In the genomic region with DNA sequence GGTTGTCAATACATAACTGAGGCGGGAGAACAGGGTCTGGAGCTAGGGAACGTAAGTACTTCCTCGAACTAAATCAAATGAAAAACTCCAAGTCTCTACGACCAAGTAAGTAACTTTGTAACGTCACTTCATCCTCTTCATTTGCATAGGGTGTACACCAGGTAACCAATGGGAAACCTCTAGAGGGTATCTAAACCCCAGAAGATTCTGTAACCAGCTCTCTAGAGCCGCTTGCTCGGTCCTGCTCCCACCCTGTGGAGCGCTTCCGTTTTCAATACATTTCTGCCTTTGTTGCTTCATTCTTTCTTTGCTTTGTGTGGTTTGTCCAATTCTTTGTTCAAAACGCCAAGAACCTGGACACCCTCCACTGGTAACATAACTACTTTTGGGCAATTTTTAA, we compare ENCODE assay signal across 1 cellular context.
TF ChIP-seq lines count a peak whose summit lies in the region.

No MANE protein-coding gene starts in this region.

TF ChIP-seq in GM12878, 131 proteins besides CTCF, POLR2A, EP300 and RAD21 (continued from another document):
- TF ChIP-seq, protein P1, sequence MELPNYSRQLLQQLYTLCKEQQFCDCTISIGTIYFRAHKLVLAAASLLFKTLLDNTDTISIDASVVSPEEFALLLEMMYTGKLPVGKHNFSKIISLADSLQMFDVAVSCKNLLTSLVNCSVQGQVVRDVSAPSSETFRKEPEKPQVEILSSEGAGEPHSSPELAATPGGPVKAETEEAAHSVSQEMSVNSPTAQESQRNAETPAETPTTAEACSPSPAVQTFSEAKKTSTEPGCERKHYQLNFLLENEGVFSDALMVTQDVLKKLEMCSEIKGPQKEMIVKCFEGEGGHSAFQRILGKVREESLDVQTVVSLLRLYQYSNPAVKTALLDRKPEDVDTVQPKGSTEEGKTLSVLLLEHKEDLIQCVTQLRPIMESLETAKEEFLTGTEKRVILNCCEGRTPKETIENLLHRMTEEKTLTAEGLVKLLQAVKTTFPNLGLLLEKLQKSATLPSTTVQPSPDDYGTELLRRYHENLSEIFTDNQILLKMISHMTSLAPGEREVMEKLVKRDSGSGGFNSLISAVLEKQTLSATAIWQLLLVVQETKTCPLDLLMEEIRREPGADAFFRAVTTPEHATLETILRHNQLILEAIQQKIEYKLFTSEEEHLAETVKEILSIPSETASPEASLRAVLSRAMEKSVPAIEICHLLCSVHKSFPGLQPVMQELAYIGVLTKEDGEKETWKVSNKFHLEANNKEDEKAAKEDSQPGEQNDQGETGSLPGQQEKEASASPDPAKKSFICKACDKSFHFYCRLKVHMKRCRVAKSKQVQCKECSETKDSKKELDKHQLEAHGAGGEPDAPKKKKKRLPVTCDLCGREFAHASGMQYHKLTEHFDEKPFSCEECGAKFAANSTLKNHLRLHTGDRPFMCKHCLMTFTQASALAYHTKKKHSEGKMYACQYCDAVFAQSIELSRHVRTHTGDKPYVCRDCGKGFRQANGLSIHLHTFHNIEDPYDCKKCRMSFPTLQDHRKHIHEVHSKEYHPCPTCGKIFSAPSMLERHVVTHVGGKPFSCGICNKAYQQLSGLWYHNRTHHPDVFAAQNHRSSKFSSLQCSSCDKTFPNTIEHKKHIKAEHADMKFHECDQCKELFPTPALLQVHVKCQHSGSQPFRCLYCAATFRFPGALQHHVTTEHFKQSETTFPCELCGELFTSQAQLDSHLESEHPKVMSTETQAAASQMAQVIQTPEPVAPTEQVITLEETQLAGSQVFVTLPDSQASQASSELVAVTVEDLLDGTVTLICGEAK (IDR thresholded peaks at IDR 0.05; ENCODE audit: borderline replicate concordance): no peak
